16 cellular contexts compared by ENCODE assay signal in genomic region chr3:126932188-126932931, GRCh38. TPM values are rescaled to one million over a fixed set of nuclear protein-coding genes. Genes with fewer than 3 reads are reported as not detected.
DNase-seq lines count a peak whose midpoint lies in the region; TF ChIP-seq lines count a peak whose summit lies in the region.
"Had no signal": no experiment of that assay in that cellular context is flagged by ENCODE, and none has a peak within 500 bp of the region (broad histone marks: within the 10 kb centered on the region; RNA-seq: fewer than 3 reads in every experiment).

No MANE protein-coding gene starts in this region.

- H3K4me1 Mint-ChIP-seq in glutamatergic neuron (ENCODE audit: low read depth, unreplicated experiment): peaks cover 33% of the 10 kb centered on the region
- H3K4me1 Mint-ChIP-seq: central memory CD8-positive, alpha-beta T cell; stimulated activated naive CD8-positive, alpha-beta T cell treated with anti-CD3 and anti-CD28 coated beads, Interleukin-15, amount 100 ng/mL, for 72 hours had no signal

- in situ Hi-C loops in astrocyte of the cerebellum (cut with HindIII; ENCODE audit: low sequenced_read_pairs): no loop called here

- no peak overlapping the region for H3K4me3 Mint-ChIP-seq in glutamatergic neuron (ENCODE audit: unreplicated experiment)
- H3K4me3 Mint-ChIP-seq: central memory CD8-positive, alpha-beta T cell; stimulated activated naive CD8-positive, alpha-beta T cell treated with anti-CD3 and anti-CD28 coated beads, Interleukin-15, amount 100 ng/mL, for 72 hours; T-helper 17 cell had no signal

- peaks cover 3% of the 10 kb centered on the region for H3K27me3 Mint-ChIP-seq in glutamatergic neuron (ENCODE audit: unreplicated experiment)
- H3K27me3 Mint-ChIP-seq: central memory CD8-positive, alpha-beta T cell; stimulated activated naive CD8-positive, alpha-beta T cell treated with anti-CD3 and anti-CD28 coated beads, Interleukin-15, amount 100 ng/mL, for 72 hours; T-helper 17 cell had no signal

- no peaks in the 10 kb centered on the region for H3K36me3 Mint-ChIP-seq in glutamatergic neuron (ENCODE audit: unreplicated experiment)

- no peak for TF ChIP-seq CTCF in astrocyte of the cerebellum (IDR thresholded peaks at IDR 0.05; ENCODE audit: low read depth, low read length, missing control alignments)
- no peak for TF ChIP-seq CTCF in glutamatergic neuron (IDR thresholded peaks at IDR 0.05; ENCODE audit: partially characterized antibody, unreplicated experiment)

- H3K27ac Mint-ChIP-seq in glutamatergic neuron (ENCODE audit: unreplicated experiment): no peak overlapping the region
- H3K27ac Mint-ChIP-seq: CD14-positive monocyte, T-helper 17 cell had no signal

- DNase-seq in ELR (ENCODE audit: low read depth): peak; percentile 84
- peak; percentile 16 for DNase-seq in astrocyte of the cerebellum (ENCODE audit: low read depth)
- peak; percentile 14 for DNase-seq in glutamatergic neuron
- DNase-seq in pulmonary artery endothelial cell (ENCODE audit: low read depth, low spot score): peak; percentile 33
- no peak for DNase-seq in NCI-H524 (lab: John Stamatoyannopoulos, UW)
- no peak for DNase-seq in inferior parietal cortex (ENCODE audit: extremely low spot score)
- DNase-seq in effector CD4-positive, alpha-beta T cell: no peak
- DNase-seq in SK-N-DZ (ENCODE audit: low spot score): no peak
- DNase-seq: activated gamma-delta T cell treated with Interleukin-2 at 50 U/mL for 16 hours; Kasumi-1; stimulated activated CD4-positive, alpha-beta T cell treated with anti-CD3 and anti-CD28 coated beads, Interleukin-4, amount 100 ng/mL, for 24 hours; stimulated activated naive CD8-positive, alpha-beta T cell treated with anti-CD3 and anti-CD28 coated beads, Interleukin-15, amount 100 ng/mL, for 72 hours; T-helper 17 cell had no signal

- peaks cover 1% of the 10 kb centered on the region for H3K9me3 Mint-ChIP-seq in glutamatergic neuron (ENCODE audit: unreplicated experiment)
- H3K9me3 Mint-ChIP-seq: central memory CD8-positive, alpha-beta T cell; stimulated activated naive CD8-positive, alpha-beta T cell treated with anti-CD3 and anti-CD28 coated beads, Interleukin-15, amount 100 ng/mL, for 72 hours had no signal

- H3K4me3 ChIP-seq in astrocyte of the cerebellum (ENCODE audit: low read depth, low read length): no peak overlapping the region
- H3K4me3 ChIP-seq: lung had no signal

RNA-seq across cellular contexts. Expression of gene PLXNA1, which starts 50.6 kb away (rescaled TPM):
- total RNA-seq in glutamatergic neuron (ENCODE audit: unreplicated experiment) (110 TPM), pulmonary artery endothelial cell (26.1 and 31.2 TPM in 2 replicates)
- 35.7 and 45.9 TPM in 2 replicates for polyA plus RNA-seq in SK-N-DZ (2014; cell fraction: cytosol; rRNA removed)
- 116 and 164 TPM in 2 replicates for polyA plus RNA-seq in SK-N-DZ (2014; cell fraction: nucleus; rRNA removed)
- polyA plus RNA-seq: CD14-positive monocyte had no signal

Comparison
In these comparisons a context has a peak if more than half of its experiments do, and no peak if none do; other contexts are left out.
1. DNase-seq: peak in ELR (single experiment), astrocyte of the cerebellum (single experiment), glutamatergic neuron (single experiment) and pulmonary artery endothelial cell (single experiment); none in NCI-H524 (0 of 2), inferior parietal cortex (single experiment), effector CD4-positive, alpha-beta T cell (single experiment) and SK-N-DZ (single experiment).